Comparison of ENCODE assay signal across 19 cellular contexts in the genomic region with DNA sequence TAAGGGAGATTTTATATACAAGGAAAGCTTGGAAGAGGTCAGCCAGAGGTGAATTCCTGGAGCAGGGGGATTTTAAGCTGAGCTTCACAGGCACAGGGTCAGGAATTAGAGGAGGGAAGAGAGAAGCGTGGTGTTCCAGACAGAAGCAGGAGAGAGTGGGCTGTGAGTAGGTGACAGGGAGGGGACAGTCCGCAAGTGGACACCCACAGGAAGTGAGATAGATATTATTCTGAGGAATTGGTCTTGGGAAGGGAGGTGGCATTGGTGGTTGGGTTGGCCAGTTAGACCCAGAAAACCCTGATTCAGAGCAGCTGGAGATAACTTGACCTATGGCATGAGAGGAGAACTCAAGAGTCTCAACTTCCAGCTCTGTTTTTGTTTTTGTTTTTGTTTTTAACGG. TPM values are rescaled to one million over a fixed set of nuclear protein-coding genes. Genes with fewer than 3 reads are reported as not detected.
DNase-seq lines count a peak whose midpoint lies in the region; ATAC-seq and TF ChIP-seq lines count a peak whose summit lies in the region.
"Had no signal": no experiment of that assay in that cellular context is flagged by ENCODE, and none has a peak within 500 bp of the region (broad histone marks: within the 10 kb centered on the region; RNA-seq: fewer than 3 reads in every experiment).

No MANE protein-coding gene starts in this region.

- peak; percentile 36 for DNase-seq in cardiac septum (ENCODE audit: low spot score)
- no peak for DNase-seq in Right ventricle myocardium inferior (ENCODE audit: missing footprints)
- DNase-seq in neuronal stem cell (ENCODE audit: low spot score), result no peak
- no peak for DNase-seq in foreskin fibroblast
- no peak for DNase-seq in progenitor cell of endocrine pancreas (ENCODE audit: low spot score, unreplicated experiment)
- DNase-seq: Calu3; CD8-positive, alpha-beta T cell; DMS79 treated with DMSO at 0.1 percent for 48 hours; NCI-H1417; NCI-H187; NCI-H2107; NCI-H2227 treated with DMSO at 0.1 percent for 48 hours; NCI-H510A treated with DMSO at 0.1 percent for 48 hours; NCI-H774; Right ventricle myocardium superior had no signal

- no peaks in the 10 kb centered on the region for H3K9me3 Mint-ChIP-seq in progenitor cell of endocrine pancreas (ENCODE audit: low read depth)
- H3K9me3 Mint-ChIP-seq: CD8-positive, alpha-beta T cell had no signal

- no peak overlapping the region for H3K18ac ChIP-seq in neuronal stem cell (ENCODE audit: low read length)

- H3K4me1 Mint-ChIP-seq in progenitor cell of endocrine pancreas (ENCODE audit: low read depth), result no peaks in the 10 kb centered on the region

- no peak overlapping the region for H3K4me3 Mint-ChIP-seq in progenitor cell of endocrine pancreas (ENCODE audit: low read depth)
- H3K4me3 Mint-ChIP-seq: CD8-positive, alpha-beta T cell had no signal

- H3K4me3 ChIP-seq in neuronal stem cell (ENCODE audit: low read length in 2 of 2) (no peak overlapping the region), foreskin fibroblast (ENCODE audit: low read depth in 1 of 2, low read length in 2 of 2) (no peak overlapping the region)
- H3K4me3 ChIP-seq: A549 had no signal

- no peak overlapping the region for H4K91ac ChIP-seq in neuronal stem cell (ENCODE audit: low read depth, low read length, poor library complexity)

- peaks cover 13 to 23% of the 10 kb centered on the region in 2 donors for H3K36me3 ChIP-seq in neuronal stem cell (replicated peaks in 1 of 2; ENCODE audit: control insufficient read depth in 2 of 2, insufficient read depth in 2 of 2, low read length in 2 of 2)

- H2BK5ac ChIP-seq in neuronal stem cell (ENCODE audit: low read length), result no peak overlapping the region

- no peaks in the 10 kb centered on the region for H3K9me3 ChIP-seq in neuronal stem cell (replicated peaks in 1 of 2; ENCODE audit: control insufficient read depth in 2 of 2, insufficient read depth in 1 of 2, low read depth in 1 of 2, low read length in 2 of 2)
- H3K9me3 ChIP-seq: A549 had no signal

- peak overlapping the region; percentile 37 for H3K9ac ChIP-seq in neuronal stem cell (ENCODE audit: low read depth, low read length, poor library complexity)
- H3K9ac ChIP-seq: KMS-11 had no signal

- H2BK120ac ChIP-seq in neuronal stem cell (ENCODE audit: low read depth, low read length), result no peak overlapping the region

- H2AFZ ChIP-seq in neuronal stem cell (ENCODE audit: low read length), result no peak overlapping the region

- intact Hi-C loops in cardiac septum (cut with DNase I) (loop anchor here (10.0 kb wide), 1 partner anchor 215 kb away; no protein-coding TSS in a partner anchor), Right ventricle myocardium inferior (cut with DNase I) (no loop called here)

- H3K36me3 Mint-ChIP-seq in progenitor cell of endocrine pancreas (ENCODE audit: insufficient read depth), result peaks cover 7% of the 10 kb centered on the region

- H2BK15ac ChIP-seq in neuronal stem cell (ENCODE audit: low read length), result no peak overlapping the region

- no CpG with 5 or more reads among the region's 3 CpGs for WGBS in neuronal stem cell (ENCODE audit: extremely low coverage in 2 of 2, insufficient read length in 2 of 2, insufficient replicate concordance in 1 of 2), 2 donors

- no peak overlapping the region for H2AK5ac ChIP-seq in neuronal stem cell (ENCODE audit: low read depth, low read length)

- ATAC-seq in Right ventricle myocardium inferior (no peak), HG03175 (IDR thresholded peaks at IDR 0.05; ENCODE audit: unreplicated experiment) (no peak)
- ATAC-seq: A549; CD8-positive, alpha-beta T cell had no signal

- H3K4me1 ChIP-seq in neuronal stem cell (ENCODE audit: control insufficient read depth in 2 of 2, insufficient read depth in 1 of 2, low read depth in 1 of 2, low read length in 2 of 2), result peaks cover 0 to 3% of the 10 kb centered on the region in 2 donors
- H3K4me1 ChIP-seq: A549 had no signal

- H3K4ac ChIP-seq in neuronal stem cell (ENCODE audit: low read length), result no peak overlapping the region

- no peak overlapping the region for H4K8ac ChIP-seq in neuronal stem cell (ENCODE audit: low read depth, low read length)

- H3K4me2 ChIP-seq in neuronal stem cell (ENCODE audit: insufficient read depth, low read length, poor library complexity, severe bottlenecking), result no peak overlapping the region
- H3K4me2 ChIP-seq: A549, KMS-11 had no signal

- no peaks in the 10 kb centered on the region for H3K79me1 ChIP-seq in neuronal stem cell (ENCODE audit: low read depth, low read length)

- peaks cover 2% of the 10 kb centered on the region for H3K27me3 Mint-ChIP-seq in progenitor cell of endocrine pancreas

- no peak overlapping the region for H3K23ac ChIP-seq in neuronal stem cell (ENCODE audit: low read depth, low read length, poor library complexity)

- H3K27me3 ChIP-seq in neuronal stem cell (ENCODE audit: control insufficient read depth in 3 of 3, insufficient read depth in 3 of 3, low read depth in 1 of 3, low read length in 3 of 3), result peaks cover 0 to 8% (median 0%) of the 10 kb centered on the region in 3 experiments

- H2BK12ac ChIP-seq in neuronal stem cell (ENCODE audit: low read length), result no peak overlapping the region

- no peak for TF ChIP-seq CTCF in foreskin fibroblast (IDR thresholded peaks at IDR 0.05; ENCODE audit: low read depth, low read length)
- no peak for TF ChIP-seq CTCF in progenitor cell of endocrine pancreas (IDR thresholded peaks at IDR 0.05; ENCODE audit: unreplicated experiment)

- no peak overlapping the region for H3K14ac ChIP-seq in neuronal stem cell (ENCODE audit: low read length)

- H3K27ac Mint-ChIP-seq in progenitor cell of endocrine pancreas, result no peak overlapping the region
- H3K27ac Mint-ChIP-seq: CD8-positive, alpha-beta T cell had no signal

- peak overlapping the region; percentile 15 for H3K27ac ChIP-seq in cingulate gyrus (ENCODE audit: low read depth, low read length)
- H3K27ac ChIP-seq in neuronal stem cell (replicated peaks; ENCODE audit: low read length), result no peak overlapping the region
- H3K27ac ChIP-seq: A549, KMS-11 had no signal

RNA-seq across cellular contexts. Expression of a gene that starts 14.7 kb away (rescaled TPM):
- total RNA-seq in cardiac septum (161 TPM), Right ventricle myocardium inferior (233 TPM), progenitor cell of endocrine pancreas (168 and 169 TPM in 2 replicates)
- polyA plus RNA-seq in neuronal stem cell (2013, experiment 1 of 2), result 110 TPM
- polyA plus RNA-seq in neuronal stem cell (2013, experiment 2 of 2), result 105 TPM

RNA-seq across cellular contexts. Expression of a gene that starts 37.9 kb away (rescaled TPM):
- total RNA-seq in cardiac septum (22.3 TPM), Right ventricle myocardium inferior (19.0 TPM), progenitor cell of endocrine pancreas (49.3 and 52.7 TPM in 2 replicates)
- 27.1 TPM for polyA plus RNA-seq in neuronal stem cell (2013, experiment 1 of 2)
- polyA plus RNA-seq in neuronal stem cell (2013, experiment 2 of 2), result 28.1 TPM
